ENCODE assay signal across 8 cellular contexts in genomic region chr17:62478976-62479894, GRCh38. TPM values are rescaled to one million over a fixed set of nuclear protein-coding genes. Genes with fewer than 3 reads are reported as not detected.
A peak's percentile ranks its signal among the peaks of the same experiment; 100 is the strongest.
DNase-seq lines count a peak whose midpoint lies in the region; ATAC-seq and TF ChIP-seq lines count a peak whose summit lies in the region.
"Not testable (repeated sequence)": the region's sequence is repeated elsewhere in the genome, so short reads cannot be mapped to it uniquely, and the experiment has no call there.

No MANE protein-coding gene starts in this region.

- not testable (repeated sequence) for H3K27me3 Mint-ChIP-seq in T-cell; activated naive CD8-positive, alpha-beta T cell

- peak overlapping the region; percentile 79 for H3K27ac ChIP-seq in foreskin keratinocyte

- H3K27me3 ChIP-seq in foreskin keratinocyte: not testable (repeated sequence)

- ATAC-seq in GM21529 (IDR thresholded peaks at IDR 0.05; ENCODE audit: unreplicated experiment) (peak; percentile 30), HG03571 (IDR thresholded peaks at IDR 0.05; ENCODE audit: unreplicated experiment) (peak; percentile 31), T-cell (replicated peaks in 1 of 4) (peak; percentile 43 to 53 (median 50)), foreskin keratinocyte (peak; percentile 34)

- peak overlapping the region; percentile 96 to 97 for H3K27ac Mint-ChIP-seq in T-cell
- peak overlapping the region; percentile 96 for H3K27ac Mint-ChIP-seq in activated naive CD8-positive, alpha-beta T cell

- peaks cover 36 to 53% (median 46%) of the 10 kb centered on the region in 3 donors for H3K4me1 Mint-ChIP-seq in T-cell
- peaks cover 39% of the 10 kb centered on the region for H3K4me1 Mint-ChIP-seq in activated naive CD8-positive, alpha-beta T cell (ENCODE audit: low read depth)

- not testable (repeated sequence) for H3K36me3 Mint-ChIP-seq in T-cell; activated naive CD8-positive, alpha-beta T cell

- CTCF ChIA-PET in T-cell (lab: Charles Lee): not testable (repeated sequence)

- peak; percentile 65 for DNase-seq in D341Med (ENCODE audit: low spot score)
- peak in 29 of 34 experiments; percentile 9 to 64 (median 30) for DNase-seq in T-cell
- DNase-seq in foreskin keratinocyte: peak in 1 of 2 donors; percentile 17
- peak; percentile 39 for DNase-seq in myocyte (ENCODE audit: low read depth)
- peak; percentile 9 to 25 for DNase-seq in stimulated activated CD8-positive, alpha-beta memory T cell treated with anti-CD3 and anti-CD28 coated beads, Interleukin-7, amount 100 ng/mL, for 1 hour (ENCODE audit: low read depth in 2 of 2)

- peak overlapping the region; percentile 86 to 88 (median 88) for H3K4me3 Mint-ChIP-seq in T-cell
- peak overlapping the region; percentile 93 for H3K4me3 Mint-ChIP-seq in activated naive CD8-positive, alpha-beta T cell

- H3K4me1 ChIP-seq in foreskin keratinocyte: not testable (repeated sequence)

- POLR2A ChIA-PET in T-cell (lab: Charles Lee): not testable (repeated sequence)

- not testable (repeated sequence) for TF ChIP-seq CTCF in foreskin keratinocyte (conservative IDR thresholded peaks at IDR 0.05)

- H3K9me3 Mint-ChIP-seq in T-cell; activated naive CD8-positive, alpha-beta T cell (ENCODE audit: low read depth): not testable (repeated sequence)

RNA-seq across cellular contexts. Expression of gene TLK2, which starts 0.6 kb away (rescaled TPM):
- total RNA-seq in T-cell (10 to 100 TPM; 46.8 to 82.2 (median 54.7) TPM), foreskin keratinocyte (32.6 and 33.0 TPM in 2 replicates), myocyte (51.4 and 71.1 TPM in 2 replicates)
- polyA plus RNA-seq in foreskin keratinocyte: 11.0 and 12.7 TPM in 2 replicates
- polyA plus RNA-seq in myocyte (2012): 26.3 TPM

RNA-seq across cellular contexts. Expression of gene METTL2A, which starts 55.5 kb away (rescaled TPM):
- total RNA-seq in T-cell (10 to 100 TPM in 4 of 5 donors, 1 to 10 TPM in 1; 9.1 to 17.3 (median 15.3) TPM), foreskin keratinocyte (25.8 and 27.9 TPM in 2 replicates), myocyte (23.5 and 26.1 TPM in 2 replicates)
- 22.1 and 25.2 TPM in 2 replicates for polyA plus RNA-seq in foreskin keratinocyte
- 19.5 TPM for polyA plus RNA-seq in myocyte (2012)
